8 cellular contexts compared by ENCODE assay signal in the genomic region with DNA sequence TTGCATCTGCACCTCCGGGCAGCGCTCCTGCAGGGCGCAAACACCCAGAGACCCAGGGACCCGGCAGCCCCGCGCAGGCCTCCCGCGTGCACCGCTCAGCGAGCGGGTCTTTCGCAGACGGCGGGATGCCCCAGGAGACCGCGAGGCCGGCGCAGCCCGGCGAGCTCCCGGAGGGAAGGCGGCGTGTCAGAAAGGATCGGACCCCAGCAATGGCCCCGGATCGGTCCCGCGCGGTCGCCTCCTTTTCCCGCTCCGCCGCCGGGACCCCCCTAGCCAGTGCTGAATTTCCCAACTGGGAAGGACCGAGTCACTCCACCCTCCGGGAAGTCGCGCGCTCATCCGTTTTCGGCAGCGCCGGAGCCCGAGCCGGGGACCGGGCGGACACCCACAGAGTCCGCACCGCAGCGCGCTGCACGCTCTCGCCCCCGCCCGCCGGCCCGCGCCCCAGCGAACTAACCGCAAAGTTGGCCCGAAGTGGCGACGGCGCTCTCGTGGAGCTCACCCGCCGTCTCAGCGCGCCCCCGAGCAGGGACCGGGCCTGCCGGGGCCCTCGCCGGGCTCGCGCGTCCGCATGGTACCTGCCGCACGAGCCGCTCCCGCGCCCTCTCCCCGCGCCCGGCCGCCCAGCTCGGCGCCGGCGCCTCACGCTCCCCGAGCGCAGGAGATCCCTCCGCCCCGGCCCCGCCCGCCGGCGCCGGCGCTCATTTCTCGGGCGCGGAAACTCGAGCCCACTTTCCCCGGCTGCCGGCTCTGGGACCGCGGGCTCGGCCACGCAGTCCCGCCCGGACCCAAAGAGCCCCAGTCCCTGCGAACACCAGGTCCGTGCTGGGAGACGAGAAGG. TPM values are rescaled to one million over a fixed set of nuclear protein-coding genes. Genes with fewer than 3 reads are reported as not detected.
DNase-seq lines count a peak whose midpoint lies in the region; ATAC-seq and TF ChIP-seq lines count a peak whose summit lies in the region.

A gene with protein sequence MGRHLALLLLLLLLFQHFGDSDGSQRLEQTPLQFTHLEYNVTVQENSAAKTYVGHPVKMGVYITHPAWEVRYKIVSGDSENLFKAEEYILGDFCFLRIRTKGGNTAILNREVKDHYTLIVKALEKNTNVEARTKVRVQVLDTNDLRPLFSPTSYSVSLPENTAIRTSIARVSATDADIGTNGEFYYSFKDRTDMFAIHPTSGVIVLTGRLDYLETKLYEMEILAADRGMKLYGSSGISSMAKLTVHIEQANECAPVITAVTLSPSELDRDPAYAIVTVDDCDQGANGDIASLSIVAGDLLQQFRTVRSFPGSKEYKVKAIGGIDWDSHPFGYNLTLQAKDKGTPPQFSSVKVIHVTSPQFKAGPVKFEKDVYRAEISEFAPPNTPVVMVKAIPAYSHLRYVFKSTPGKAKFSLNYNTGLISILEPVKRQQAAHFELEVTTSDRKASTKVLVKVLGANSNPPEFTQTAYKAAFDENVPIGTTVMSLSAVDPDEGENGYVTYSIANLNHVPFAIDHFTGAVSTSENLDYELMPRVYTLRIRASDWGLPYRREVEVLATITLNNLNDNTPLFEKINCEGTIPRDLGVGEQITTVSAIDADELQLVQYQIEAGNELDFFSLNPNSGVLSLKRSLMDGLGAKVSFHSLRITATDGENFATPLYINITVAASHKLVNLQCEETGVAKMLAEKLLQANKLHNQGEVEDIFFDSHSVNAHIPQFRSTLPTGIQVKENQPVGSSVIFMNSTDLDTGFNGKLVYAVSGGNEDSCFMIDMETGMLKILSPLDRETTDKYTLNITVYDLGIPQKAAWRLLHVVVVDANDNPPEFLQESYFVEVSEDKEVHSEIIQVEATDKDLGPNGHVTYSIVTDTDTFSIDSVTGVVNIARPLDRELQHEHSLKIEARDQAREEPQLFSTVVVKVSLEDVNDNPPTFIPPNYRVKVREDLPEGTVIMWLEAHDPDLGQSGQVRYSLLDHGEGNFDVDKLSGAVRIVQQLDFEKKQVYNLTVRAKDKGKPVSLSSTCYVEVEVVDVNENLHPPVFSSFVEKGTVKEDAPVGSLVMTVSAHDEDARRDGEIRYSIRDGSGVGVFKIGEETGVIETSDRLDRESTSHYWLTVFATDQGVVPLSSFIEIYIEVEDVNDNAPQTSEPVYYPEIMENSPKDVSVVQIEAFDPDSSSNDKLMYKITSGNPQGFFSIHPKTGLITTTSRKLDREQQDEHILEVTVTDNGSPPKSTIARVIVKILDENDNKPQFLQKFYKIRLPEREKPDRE (N-terminal part only) (minus strand): TSS at position 650 of the 841 bp plus-strand sequence. CDS start 14,029 bp downstream, outside the sequence.

- WGBS in mesodermal cell (ENCODE audit: insufficient coverage in 2 of 2), 2 experiments, result 0% methylated on average over 86 to 98 of the region's 117 CpGs
- 0 to 5% methylated on average over 34 to 70 of the region's 117 CpGs for WGBS in upper lobe of left lung, 2 donors

- no peak for TF ChIP-seq EP300 in upper lobe of left lung (IDR thresholded peaks at IDR 0.05)

- TF ChIP-seq POLR2A in erythroblast (IDR thresholded peaks at IDR 0.05; ENCODE audit: low read length) (no peak), upper lobe of left lung (IDR thresholded peaks at IDR 0.05) (peak in 3 of 4 donors; percentile 35 to 57 (median 49))

- H3K4me1 ChIP-seq in mesodermal cell (ENCODE audit: control insufficient read depth, insufficient read depth, low read length, poor library complexity, severe bottlenecking) (peaks cover 2% of the 10 kb centered on the region), upper lobe of left lung (peaks cover 0 to 44% (median 4%) of the 10 kb centered on the region in 4 donors)

- H3K4me3 ChIP-seq in mesodermal cell (ENCODE audit: extremely low read depth, insufficient read depth, low read length, poor library complexity, severe bottlenecking), result peak within 1 kb of the TSS; percentile 93
- peak within 1 kb of the TSS; percentile 31 to 89 (median 76) for H3K4me3 ChIP-seq in upper lobe of left lung

- H3K9me3 ChIP-seq in mesodermal cell (ENCODE audit: control insufficient read depth, low read length) (peaks cover 28% of the 10 kb centered on the region), upper lobe of left lung (peaks cover 3 to 13% (median 8%) of the 10 kb centered on the region in 4 donors)

- ATAC-seq in SK-N-SH treated with all-trans-retinoic acid at 6 μM for 48 hours, result peak; percentile 12
- peak; percentile 56 to 71 for ATAC-seq in upper lobe of left lung (ENCODE audit: low FRiP score in 2 of 2)
- no peak for ATAC-seq in HG03378 (IDR thresholded peaks at IDR 0.05; ENCODE audit: unreplicated experiment)

- peaks cover 0 to 5% (median 0%) of the 10 kb centered on the region in 4 donors for H3K27me3 ChIP-seq in upper lobe of left lung

- in situ Hi-C loops in ACHN (cut with HindIII; ENCODE audit: low pct_ligation_motif_present, low pct_unique_long_range_greater_than_20kb, low sequenced_read_pairs), result no loop called here

- H3K27ac ChIP-seq in mesodermal cell (ENCODE audit: low read depth, low read length, severe bottlenecking) (peak within 1 kb of the TSS; percentile 77), upper lobe of left lung (peak within 1 kb of the TSS; percentile 83 to 90 (median 85))

- TF ChIP-seq CTCF in GM20000 (IDR thresholded peaks at IDR 0.05; ENCODE audit: extremely low read depth, missing control alignments) (no peak), upper lobe of left lung (IDR thresholded peaks at IDR 0.05) (no peak)

- DNase-seq in ACHN (peak; percentile 71), GM20000 (ENCODE audit: low spot score) (peak; percentile 32), erythroblast (lab: John Stamatoyannopoulos, UW) (peak; percentile 80 to 84), upper lobe of left lung (peak; percentile 41 to 94), LoVo (ENCODE audit: low spot score) (no peak)

- H3K36me3 ChIP-seq in mesodermal cell (ENCODE audit: control insufficient read depth, insufficient read depth, low read length) (peaks cover 42% of the 10 kb centered on the region), upper lobe of left lung (no peaks in the 10 kb centered on the region)

TF ChIP-seq in SK-N-SH treated with all-trans-retinoic acid at 6 μM for 48 hours, 23 proteins besides CTCF, POLR2A, EP300 and RAD21:
- TF ChIP-seq ARNTL (CRISPR knock-in tag; IDR thresholded peaks at IDR 0.05; ENCODE audit: borderline replicate concordance, low read depth), result no peak
- TF ChIP-seq RARB (CRISPR knock-in tag; IDR thresholded peaks at IDR 0.05), result no peak
- no peak for TF ChIP-seq GLIS3 (CRISPR knock-in tag; IDR thresholded peaks at IDR 0.05)

RNA-seq across cellular contexts. Expression of the gene that starts here (rescaled TPM):
- 176 TPM for polyA plus RNA-seq in mesodermal cell (2013, experiment 1 of 2)
- polyA plus RNA-seq in mesodermal cell (2013, experiment 2 of 2), result 122 TPM
- total RNA-seq in upper lobe of left lung, result 10 to 100 TPM; 42.8 to 92.2 (median 77.4) TPM
